Comparison of ENCODE assay signal across 11 cellular contexts in the genomic region with DNA sequence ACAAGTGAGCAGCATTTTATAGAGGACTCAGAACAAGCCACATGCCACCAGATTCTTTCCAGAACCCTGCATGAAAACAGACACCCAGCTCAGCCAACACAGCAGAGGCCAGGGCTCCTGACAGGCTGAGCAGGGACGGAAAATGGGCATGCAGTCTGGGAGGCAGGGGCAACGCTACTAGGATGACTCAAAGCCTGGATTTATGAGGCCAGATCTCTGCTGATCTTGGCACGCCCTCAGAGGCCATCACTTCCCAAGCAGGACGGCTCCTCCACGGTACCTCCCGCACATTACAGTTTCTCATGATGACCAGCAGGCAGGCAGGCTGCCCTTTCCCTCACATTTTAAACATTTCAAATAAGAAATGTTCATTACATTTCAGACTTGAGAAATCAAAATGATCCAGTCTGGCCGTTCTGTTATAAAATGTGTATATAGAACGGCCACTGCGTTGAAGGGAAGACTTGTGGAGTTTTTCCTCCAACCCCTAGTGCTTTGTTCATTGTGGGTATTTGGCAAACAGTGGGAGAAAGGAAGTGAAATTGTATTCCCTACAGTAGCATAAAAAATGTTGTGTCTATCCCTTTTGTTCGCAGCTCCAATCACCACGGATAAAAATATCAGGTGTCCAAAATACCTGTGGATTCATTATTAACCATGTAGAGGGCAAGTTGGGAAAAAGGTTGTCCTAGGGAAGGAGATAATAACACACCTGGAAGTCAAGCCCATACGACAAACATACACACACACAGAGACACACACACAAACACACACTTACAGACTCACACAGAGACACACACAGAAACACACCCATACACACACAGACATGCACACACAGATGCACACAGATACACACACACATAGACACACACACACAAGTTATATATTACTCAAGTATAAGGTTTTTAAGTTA.
DNase-seq lines count a peak whose midpoint lies in the region; ATAC-seq and TF ChIP-seq lines count a peak whose summit lies in the region.
"Had no signal": no experiment of that assay in that cellular context is flagged by ENCODE, and none has a peak within 500 bp of the region (broad histone marks: within the 10 kb centered on the region; RNA-seq: fewer than 3 reads in every experiment).

No MANE protein-coding gene starts in this region.

- H3K4me1 Mint-ChIP-seq in WTC11, result peaks cover 40% of the 10 kb centered on the region
- H3K4me1 Mint-ChIP-seq in activated CD8-positive, alpha-beta T cell treated with anti-CD3 and anti-CD28 coated beads, Interleukin-2, amount 10 ng/mL, durations not matched to agents 7 days and 5 days (ENCODE audit: low read depth), result no peaks in the 10 kb centered on the region
- H3K4me1 Mint-ChIP-seq: CD14-positive monocyte had no signal

- H3K27ac Mint-ChIP-seq in WTC11, result no peak overlapping the region
- H3K27ac Mint-ChIP-seq in activated CD8-positive, alpha-beta T cell treated with anti-CD3 and anti-CD28 coated beads, Interleukin-2, amount 10 ng/mL, durations not matched to agents 7 days and 5 days, result no peak overlapping the region

- POLR2A ChIA-PET in WTC11 (lab: Charles Lee), result no interaction called here
- POLR2A ChIA-PET in activated CD8-positive, alpha-beta T cell treated with anti-CD3 and anti-CD28 coated beads, Interleukin-2, amount 10 ng/mL, durations not matched to agents 7 days and 5 days (lab: Charles Lee), result no interaction called here

- DNase-seq in G401 (ENCODE audit: low spot score) (peak; percentile 86), WTC11 (ENCODE audit: low spot score) (peak; percentile 8), cardiac muscle cell (ENCODE audit: low read depth in 1 of 2, low spot score in 1 of 2) (peak in 1 of 2 donors; percentile 69), pulmonary artery endothelial cell (ENCODE audit: low read depth, low spot score) (peak; percentile 57), Ammon's horn (ENCODE audit: low spot score) (no peak)
- DNase-seq in activated CD8-positive, alpha-beta T cell treated with anti-CD3 and anti-CD28 coated beads, Interleukin-2, amount 10 ng/mL, durations not matched to agents 7 days and 5 days, result no peak
- no peak for DNase-seq in stimulated activated CD8-positive, alpha-beta memory T cell treated with anti-CD3 and anti-CD28 coated beads, Interleukin-4, amount 100 ng/mL, for 48 hours
- DNase-seq: activated gamma-delta T cell treated with Interleukin-2 at 50 U/mL for 16 hours, NCI-H1436 had no signal

- peaks cover 11% of the 10 kb centered on the region for H3K27me3 ChIP-seq in cardiac muscle cell

- no peak overlapping the region for H3K27ac ChIP-seq in cardiac muscle cell

- no peaks in the 10 kb centered on the region for H3K36me3 ChIP-seq in cardiac muscle cell

- no peaks in the 10 kb centered on the region for H3K4me1 ChIP-seq in cardiac muscle cell (ENCODE audit: low read depth)

- H3K27me3 Mint-ChIP-seq in WTC11 (ENCODE audit: low read depth), result peaks cover 14% of the 10 kb centered on the region
- H3K27me3 Mint-ChIP-seq in activated CD8-positive, alpha-beta T cell treated with anti-CD3 and anti-CD28 coated beads, Interleukin-2, amount 10 ng/mL, durations not matched to agents 7 days and 5 days (ENCODE audit: low read depth), result peaks cover 2% of the 10 kb centered on the region

- CTCF ChIA-PET in WTC11 (lab: Charles Lee), result interaction anchor here (0.5 to 3.6 kb wide), 2 partner anchors 84 to 375 kb away, joined by 4 to 10 read pairs; no protein-coding TSS in a partner anchor
- CTCF ChIA-PET in activated CD8-positive, alpha-beta T cell treated with anti-CD3 and anti-CD28 coated beads, Interleukin-2, amount 10 ng/mL, durations not matched to agents 7 days and 5 days (lab: Charles Lee), result no interaction called here

- H3K4me3 Mint-ChIP-seq in WTC11, result no peak overlapping the region
- no peak overlapping the region for H3K4me3 Mint-ChIP-seq in activated CD8-positive, alpha-beta T cell treated with anti-CD3 and anti-CD28 coated beads, Interleukin-2, amount 10 ng/mL, durations not matched to agents 7 days and 5 days
- H3K4me3 Mint-ChIP-seq: CD14-positive monocyte had no signal

- H3K36me3 Mint-ChIP-seq in WTC11, result no peaks in the 10 kb centered on the region
- H3K36me3 Mint-ChIP-seq in activated CD8-positive, alpha-beta T cell treated with anti-CD3 and anti-CD28 coated beads, Interleukin-2, amount 10 ng/mL, durations not matched to agents 7 days and 5 days (ENCODE audit: low read depth), result no peaks in the 10 kb centered on the region
- H3K36me3 Mint-ChIP-seq: CD14-positive monocyte had no signal

- H3K4me3 ChIP-seq in cardiac muscle cell, result no peak overlapping the region

- TF ChIP-seq CTCF in WTC11 (IDR thresholded peaks at IDR 0.05), result no peak
- TF ChIP-seq CTCF in cardiac muscle cell (IDR thresholded peaks at IDR 0.05; ENCODE audit: low read depth, low read length), result peak; percentile 4

- in situ Hi-C loops in G401 (cut with HindIII; ENCODE audit: low sequenced_read_pairs), result no loop called here

- no peaks in the 10 kb centered on the region for H3K9me3 Mint-ChIP-seq in WTC11
- no peaks in the 10 kb centered on the region for H3K9me3 Mint-ChIP-seq in activated CD8-positive, alpha-beta T cell treated with anti-CD3 and anti-CD28 coated beads, Interleukin-2, amount 10 ng/mL, durations not matched to agents 7 days and 5 days (ENCODE audit: insufficient read depth)

- H3K9me3 ChIP-seq in cardiac muscle cell (ENCODE audit: low read depth), result no peaks in the 10 kb centered on the region

- ATAC-seq in WTC11 (no peak), GM19467 (IDR thresholded peaks at IDR 0.05; ENCODE audit: unreplicated experiment) (no peak)
- no peak for ATAC-seq in activated CD8-positive, alpha-beta T cell treated with anti-CD3 and anti-CD28 coated beads, Interleukin-2, amount 10 ng/mL, durations not matched to agents 7 days and 5 days

TF ChIP-seq in WTC11, 78 proteins besides CTCF, POLR2A, EP300 and RAD21 (continues in another document):
- TF ChIP-seq, protein P1, sequence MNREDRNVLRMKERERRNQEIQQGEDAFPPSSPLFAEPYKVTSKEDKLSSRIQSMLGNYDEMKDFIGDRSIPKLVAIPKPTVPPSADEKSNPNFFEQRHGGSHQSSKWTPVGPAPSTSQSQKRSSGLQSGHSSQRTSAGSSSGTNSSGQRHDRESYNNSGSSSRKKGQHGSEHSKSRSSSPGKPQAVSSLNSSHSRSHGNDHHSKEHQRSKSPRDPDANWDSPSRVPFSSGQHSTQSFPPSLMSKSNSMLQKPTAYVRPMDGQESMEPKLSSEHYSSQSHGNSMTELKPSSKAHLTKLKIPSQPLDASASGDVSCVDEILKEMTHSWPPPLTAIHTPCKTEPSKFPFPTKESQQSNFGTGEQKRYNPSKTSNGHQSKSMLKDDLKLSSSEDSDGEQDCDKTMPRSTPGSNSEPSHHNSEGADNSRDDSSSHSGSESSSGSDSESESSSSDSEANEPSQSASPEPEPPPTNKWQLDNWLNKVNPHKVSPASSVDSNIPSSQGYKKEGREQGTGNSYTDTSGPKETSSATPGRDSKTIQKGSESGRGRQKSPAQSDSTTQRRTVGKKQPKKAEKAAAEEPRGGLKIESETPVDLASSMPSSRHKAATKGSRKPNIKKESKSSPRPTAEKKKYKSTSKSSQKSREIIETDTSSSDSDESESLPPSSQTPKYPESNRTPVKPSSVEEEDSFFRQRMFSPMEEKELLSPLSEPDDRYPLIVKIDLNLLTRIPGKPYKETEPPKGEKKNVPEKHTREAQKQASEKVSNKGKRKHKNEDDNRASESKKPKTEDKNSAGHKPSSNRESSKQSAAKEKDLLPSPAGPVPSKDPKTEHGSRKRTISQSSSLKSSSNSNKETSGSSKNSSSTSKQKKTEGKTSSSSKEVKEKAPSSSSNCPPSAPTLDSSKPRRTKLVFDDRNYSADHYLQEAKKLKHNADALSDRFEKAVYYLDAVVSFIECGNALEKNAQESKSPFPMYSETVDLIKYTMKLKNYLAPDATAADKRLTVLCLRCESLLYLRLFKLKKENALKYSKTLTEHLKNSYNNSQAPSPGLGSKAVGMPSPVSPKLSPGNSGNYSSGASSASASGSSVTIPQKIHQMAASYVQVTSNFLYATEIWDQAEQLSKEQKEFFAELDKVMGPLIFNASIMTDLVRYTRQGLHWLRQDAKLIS (CRISPR knock-in tag; IDR thresholded peaks at IDR 0.05; ENCODE audit: borderline replicate concordance), result no peak
- TF ChIP-seq SMAD3 (CRISPR knock-in tag; IDR thresholded peaks at IDR 0.05; ENCODE audit: borderline replicate concordance), result no peak
- no peak for TF ChIP-seq ZNF263 (CRISPR knock-in tag; IDR thresholded peaks at IDR 0.05; ENCODE audit: low read depth)
- TF ChIP-seq ESRRA (CRISPR knock-in tag; IDR thresholded peaks at IDR 0.05; ENCODE audit: borderline replicate concordance), result no peak
- TF ChIP-seq, protein P2, sequence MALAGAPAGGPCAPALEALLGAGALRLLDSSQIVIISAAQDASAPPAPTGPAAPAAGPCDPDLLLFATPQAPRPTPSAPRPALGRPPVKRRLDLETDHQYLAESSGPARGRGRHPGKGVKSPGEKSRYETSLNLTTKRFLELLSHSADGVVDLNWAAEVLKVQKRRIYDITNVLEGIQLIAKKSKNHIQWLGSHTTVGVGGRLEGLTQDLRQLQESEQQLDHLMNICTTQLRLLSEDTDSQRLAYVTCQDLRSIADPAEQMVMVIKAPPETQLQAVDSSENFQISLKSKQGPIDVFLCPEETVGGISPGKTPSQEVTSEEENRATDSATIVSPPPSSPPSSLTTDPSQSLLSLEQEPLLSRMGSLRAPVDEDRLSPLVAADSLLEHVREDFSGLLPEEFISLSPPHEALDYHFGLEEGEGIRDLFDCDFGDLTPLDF (CRISPR knock-in tag; IDR thresholded peaks at IDR 0.05), result no peak
- TF ChIP-seq, protein P3, sequence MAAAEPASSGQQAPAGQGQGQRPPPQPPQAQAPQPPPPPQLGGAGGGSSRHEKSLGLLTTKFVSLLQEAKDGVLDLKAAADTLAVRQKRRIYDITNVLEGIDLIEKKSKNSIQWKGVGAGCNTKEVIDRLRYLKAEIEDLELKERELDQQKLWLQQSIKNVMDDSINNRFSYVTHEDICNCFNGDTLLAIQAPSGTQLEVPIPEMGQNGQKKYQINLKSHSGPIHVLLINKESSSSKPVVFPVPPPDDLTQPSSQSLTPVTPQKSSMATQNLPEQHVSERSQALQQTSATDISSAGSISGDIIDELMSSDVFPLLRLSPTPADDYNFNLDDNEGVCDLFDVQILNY (CRISPR knock-in tag; IDR thresholded peaks at IDR 0.05), result no peak
- no peak for TF ChIP-seq RELA (CRISPR knock-in tag; IDR thresholded peaks at IDR 0.05; ENCODE audit: borderline replicate concordance)

Comparison
In these comparisons a context has a peak if more than half of its experiments do, and no peak if none do; other contexts are left out.
1. DNase-seq: peak in G401 (single experiment), WTC11 (single experiment) and pulmonary artery endothelial cell (single experiment); none in activated CD8-positive, alpha-beta T cell treated with anti-CD3 and anti-CD28 coated beads, Interleukin-2, amount 10 ng/mL, durations not matched to agents 7 days and 5 days (single experiment), Ammon's horn (single experiment) and stimulated activated CD8-positive, alpha-beta memory T cell treated with anti-CD3 and anti-CD28 coated beads, Interleukin-4, amount 100 ng/mL, for 48 hours (single experiment).